Comparison of ENCODE assay signal across 20 cellular contexts in the genomic region with DNA sequence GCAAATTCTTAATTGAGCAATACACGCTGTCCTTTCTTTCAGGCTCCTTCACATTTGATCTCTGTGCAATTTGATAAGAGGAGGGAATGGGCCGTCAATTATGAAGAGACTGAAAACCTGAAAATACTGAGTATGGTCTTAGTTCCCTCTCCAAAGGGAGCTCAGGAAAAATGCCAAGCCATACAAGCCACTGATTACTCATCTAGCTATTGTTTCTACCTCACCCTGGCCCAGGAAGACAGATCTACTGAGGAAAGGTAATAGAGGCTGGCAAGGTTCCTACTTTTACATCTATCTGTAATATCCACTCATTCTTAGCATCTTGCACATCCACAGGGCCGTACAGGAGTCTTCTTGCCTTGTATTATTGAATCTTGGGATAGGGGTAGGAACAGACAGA. TPM values are rescaled to one million over a fixed set of nuclear protein-coding genes. Genes with fewer than 3 reads are reported as not detected.
"Had no signal": no experiment of that assay in that cellular context is flagged by ENCODE, and none has a peak within 500 bp of the region (broad histone marks: within the 10 kb centered on the region; RNA-seq: fewer than 3 reads in every experiment).

No MANE protein-coding gene starts in this region.

- H3K4me1 Mint-ChIP-seq: activated naive CD4-positive, alpha-beta T cell treated with anti-CD3 and anti-CD28 coated beads, Interleukin-2, amount 50 U/mL, for 24 hours had no signal

- H3K9me3 ChIP-seq: adrenal gland, ascending aorta, esophagus muscularis mucosa, neutrophil, ovary, psoas muscle, thyroid gland had no signal

- H3K36me3 ChIP-seq: adrenal gland, ascending aorta, esophagus muscularis mucosa, neutrophil, ovary, thyroid gland had no signal

- H3K4me1 ChIP-seq: adrenal gland, ascending aorta, psoas muscle, thyroid gland had no signal

- H3K36me3 Mint-ChIP-seq: activated naive CD4-positive, alpha-beta T cell treated with anti-CD3 and anti-CD28 coated beads, Interleukin-2, amount 50 U/mL, for 24 hours; natural killer cell treated with Interleukin-12 subunit alpha and Interleukin-12 subunit beta and Interleukin-15 and Interleukin-18, amount 100 ng/mL, for 72 hours had no signal

- ATAC-seq: left cardiac atrium, psoas muscle, right cardiac atrium, T-helper 17 cell had no signal

- H3K4me3 ChIP-seq: adrenal gland, ascending aorta, coronary artery, esophagus muscularis mucosa, ovary, psoas muscle, thyroid gland had no signal

- H3K4me3 Mint-ChIP-seq: activated naive CD4-positive, alpha-beta T cell treated with anti-CD3 and anti-CD28 coated beads, Interleukin-2, amount 50 U/mL, for 24 hours; activated T-cell treated with anti-CD3 and anti-CD28 coated beads, Interleukin-2, amount 50 U/mL, for 72 hours; natural killer cell treated with Interleukin-12 subunit alpha and Interleukin-12 subunit beta and Interleukin-15 and Interleukin-18, amount 100 ng/mL, for 72 hours; stimulated activated naive CD8-positive, alpha-beta T cell treated with anti-CD3 and anti-CD28 coated beads, Interleukin-15, Interleukin-2, amounts not matched to agents 100 ng/mL and 50 ng/mL, for 24 hours; T-helper 17 cell had no signal

- H3K9me3 Mint-ChIP-seq: activated naive CD4-positive, alpha-beta T cell treated with anti-CD3 and anti-CD28 coated beads, Interleukin-2, amount 50 U/mL, for 24 hours; activated T-cell treated with anti-CD3 and anti-CD28 coated beads, Interleukin-2, amount 50 U/mL, for 72 hours; stimulated activated naive CD8-positive, alpha-beta T cell treated with anti-CD3 and anti-CD28 coated beads, Interleukin-15, Interleukin-2, amounts not matched to agents 100 ng/mL and 50 ng/mL, for 24 hours had no signal

- H3K27me3 ChIP-seq: adrenal gland, ascending aorta, esophagus muscularis mucosa, ovary, thyroid gland had no signal

- H3K27ac Mint-ChIP-seq: activated naive CD4-positive, alpha-beta T cell treated with anti-CD3 and anti-CD28 coated beads, Interleukin-2, amount 50 U/mL, for 24 hours; activated T-cell treated with anti-CD3 and anti-CD28 coated beads, Interleukin-2, amount 50 U/mL, for 72 hours; natural killer cell treated with Interleukin-12 subunit alpha and Interleukin-12 subunit beta and Interleukin-15 and Interleukin-18, amount 100 ng/mL, for 72 hours; stimulated activated naive CD8-positive, alpha-beta T cell treated with anti-CD3 and anti-CD28 coated beads, Interleukin-15, Interleukin-2, amounts not matched to agents 100 ng/mL and 50 ng/mL, for 24 hours; T-helper 17 cell had no signal

- DNase-seq: activated CD4-positive, alpha-beta T cell treated with anti-CD3 and anti-CD28 coated beads for 48 hours; activated effector memory CD4-positive, alpha-beta T cell treated with anti-CD3 and anti-CD28 coated beads, Interleukin-2, amount 50 U/mL, for 16 hours; activated T-cell treated with anti-CD3 and anti-CD28 coated beads, Interleukin-2, amount 50 U/mL, for 72 hours; adrenal gland; glutamatergic neuron; hippocampal formation; left cardiac atrium; ovary; psoas muscle; right cardiac atrium; stimulated activated CD4-positive, alpha-beta T cell treated with anti-CD3 and anti-CD28 coated beads, Interleukin-4, amount 100 ng/mL, for 4 hours; T-helper 17 cell; thyroid gland had no signal

- H3K27ac ChIP-seq: adrenal gland, ascending aorta, coronary artery, esophagus muscularis mucosa, neutrophil, ovary, psoas muscle, thyroid gland had no signal

RNA-seq across cellular contexts. Expression of gene TNC, which starts 23.7 kb away (rescaled TPM):
- total RNA-seq: T-helper 17 cell had no signal
